Comparison of ENCODE assay signal across 16 cellular contexts in the genomic region with DNA sequence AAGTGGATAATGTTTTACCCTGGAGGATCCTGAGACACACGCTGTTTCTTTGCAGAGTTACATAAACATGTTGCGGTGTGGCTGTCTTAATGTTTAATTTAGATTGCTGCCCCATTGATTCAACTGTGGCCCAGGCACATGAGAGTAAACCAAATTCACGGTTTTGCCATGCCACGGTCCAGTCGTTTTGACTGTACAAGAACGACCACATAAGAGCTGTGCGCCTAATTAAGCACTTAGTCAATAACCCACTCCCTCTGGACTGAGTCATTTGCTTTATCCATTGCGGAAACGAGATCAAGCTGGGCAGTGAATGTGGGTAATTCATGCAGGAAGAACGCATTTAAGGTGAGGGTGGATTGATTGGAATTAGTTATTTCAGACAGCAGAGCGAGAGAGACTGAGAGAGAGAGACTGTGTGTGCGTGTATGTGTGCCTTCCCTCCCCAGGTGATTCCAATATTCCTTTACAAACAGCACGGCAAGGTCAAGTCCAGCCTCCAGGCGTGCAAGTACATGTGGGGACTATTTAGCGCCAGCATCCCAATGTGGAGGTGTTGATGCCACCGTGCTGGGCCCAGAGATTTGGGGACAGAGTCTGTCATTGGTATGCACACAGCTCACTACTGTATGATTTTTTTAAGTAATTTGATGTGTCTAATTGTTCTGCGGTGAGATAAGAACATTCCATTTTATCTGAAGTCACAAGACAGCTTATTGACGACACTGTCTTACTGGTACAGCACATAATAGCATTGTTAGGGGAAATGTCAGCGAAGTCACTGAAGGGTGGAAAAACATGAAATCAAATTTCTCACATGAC. TPM values are rescaled to one million over a fixed set of nuclear protein-coding genes. Genes with fewer than 3 reads are reported as not detected.
DNase-seq lines count a peak whose midpoint lies in the region; ATAC-seq, FAIRE-seq and TF ChIP-seq lines count a peak whose summit lies in the region.
"Had no signal": no experiment of that assay in that cellular context is flagged by ENCODE, and none has a peak within 500 bp of the region (broad histone marks: within the 10 kb centered on the region; RNA-seq: fewer than 3 reads in every experiment).

No MANE protein-coding gene starts in this region.

- no peak for FAIRE-seq in H54 (lab: Jason Lieb, UNC)
- FAIRE-seq: endothelial cell of umbilical vein had no signal

- TF ChIP-seq POLR2A in H54 (IDR thresholded peaks at IDR 0.05; ENCODE audit: low read depth, low read length), result no peak

- ATAC-seq in GM18907 (IDR thresholded peaks at IDR 0.05; ENCODE audit: unreplicated experiment), result peak; percentile 60
- ATAC-seq: upper lobe of right lung, WTC11 had no signal

- DNase-seq in A172 (ENCODE audit: low spot score) (peak; percentile 23), NCI-H748 (lab: John Stamatoyannopoulos, UW; ENCODE audit: unreplicated experiment) (peak; percentile 67), fibroblast of peridontal ligament (ENCODE audit: extremely low read depth) (peak; percentile 37), NCI-H526 treated with DMSO at 0.1 percent for 48 hours (lab: John Stamatoyannopoulos, UW) (no peak), GM03348 (ENCODE audit: low spot score) (no peak), superior temporal gyrus (ENCODE audit: extremely low spot score) (no peak), H54 (ENCODE audit: insufficient read length, low spot score) (no peak)
- DNase-seq: activated T-cell treated with anti-CD3 and anti-CD28 coated beads for 4 hours, H7, NCI-H226, upper lobe of right lung had no signal

RNA-seq across cellular contexts. Expression of a gene that starts 8.4 kb away (rescaled TPM):
- total RNA-seq in A172 (2014; rRNA removed; shearing (Covaris generic)), result not detected in 2 replicates
- total RNA-seq: ascending aorta, endothelial cell of umbilical vein, H7, skeletal muscle tissue, upper lobe of right lung, WTC11 had no signal

RNA-seq across cellular contexts. Expression of a gene that starts 28.1 kb away (rescaled TPM):
- total RNA-seq in A172 (2014; rRNA removed; shearing (Covaris generic)), result 16.5 and 17.5 TPM in 2 replicates

Comparison
In these comparisons a context has a peak if more than half of its experiments do, and no peak if none do; other contexts are left out.
1. DNase-seq: peak in A172 (single experiment), NCI-H748 (single experiment) and fibroblast of peridontal ligament (single experiment); none in NCI-H526 treated with DMSO at 0.1 percent for 48 hours (single experiment), GM03348 (single experiment), superior temporal gyrus (single experiment) and H54 (single experiment).